ENCODE assay signal across 8 cellular contexts in the genomic region with DNA sequence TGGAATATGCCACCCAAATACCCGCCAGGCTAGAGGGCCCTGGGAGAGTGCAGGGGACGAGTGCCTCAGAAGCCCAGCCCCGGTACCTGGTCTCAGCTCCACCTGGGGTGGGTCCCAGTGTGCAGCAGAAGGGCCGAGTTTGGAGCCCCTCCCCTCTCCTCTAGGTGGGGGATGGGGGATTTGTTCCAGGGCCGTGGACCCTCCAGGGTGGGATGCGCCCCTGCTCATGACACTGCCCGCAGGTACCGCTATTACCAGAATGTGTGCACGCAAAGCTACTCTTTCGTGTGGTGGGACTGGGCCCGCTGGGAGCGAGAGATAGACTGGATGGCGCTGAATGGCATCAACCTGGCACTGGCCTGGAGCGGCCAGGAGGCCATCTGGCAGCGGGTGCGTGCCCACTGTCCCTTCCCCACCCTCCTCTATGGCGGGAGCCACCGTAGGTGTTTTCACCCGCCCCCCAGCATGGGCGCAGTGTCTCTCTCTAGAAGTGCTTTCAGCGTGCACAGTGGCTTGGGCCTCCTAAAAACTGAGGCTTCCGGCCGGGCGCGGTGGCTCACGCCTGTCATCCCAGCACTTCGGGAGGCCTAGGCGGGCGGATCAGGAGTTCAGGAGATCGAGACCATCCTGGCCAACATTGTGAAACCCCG. TPM values are rescaled to one million over a fixed set of nuclear protein-coding genes. Genes with fewer than 3 reads are reported as not detected.
DNase-seq lines count a peak whose midpoint lies in the region; ATAC-seq and TF ChIP-seq lines count a peak whose summit lies in the region.

No MANE protein-coding gene starts in this region.

- H3K27me3 Mint-ChIP-seq in activated B cell treated with CpG ODN at 0.5 μM for 24 hours, result no peaks in the 10 kb centered on the region

- H3K4me1 ChIP-seq in cardiac muscle cell (ENCODE audit: low read depth) (peaks cover 2% of the 10 kb centered on the region), sigmoid colon (peaks cover 0 to 25% (median 19%) of the 10 kb centered on the region in 4 donors)

- DNase-seq in activated B cell treated with CpG ODN at 0.5 μM for 24 hours, result no peak
- DNase-seq in cardiac muscle cell (ENCODE audit: low read depth in 1 of 2, low spot score in 1 of 2), result no peak
- no peak for DNase-seq in sigmoid colon
- no peak for DNase-seq in KBM-7
- DNase-seq in superior temporal gyrus (ENCODE audit: extremely low spot score), result no peak
- DNase-seq in NCI-H82 (lab: John Stamatoyannopoulos, UW), result no peak

- in situ Hi-C loops in KBM-7 (cut with MboI; ENCODE audit: low pct_unique_long_range_greater_than_20kb, low sequenced_read_pairs), result no loop called here

- no peaks in the 10 kb centered on the region for H3K9me3 Mint-ChIP-seq in activated B cell treated with CpG ODN at 0.5 μM for 24 hours

- peaks cover 25% of the 10 kb centered on the region for H3K4me1 Mint-ChIP-seq in activated B cell treated with CpG ODN at 0.5 μM for 24 hours

- intact Hi-C loops in activated B cell treated with CpG ODN at 0.5 μM for 24 hours (cut with micrococcal nuclease) (no loop called here), sigmoid colon (cut with DNase I) (no loop called here)

- TF ChIP-seq POLR2A in sigmoid colon (IDR thresholded peaks at IDR 0.05), result no peak

- H3K9me3 ChIP-seq in cardiac muscle cell (ENCODE audit: low read depth) (no peaks in the 10 kb centered on the region), sigmoid colon (no peaks in the 10 kb centered on the region)

- no peak for TF ChIP-seq EP300 in sigmoid colon (IDR thresholded peaks at IDR 0.05)

- H3K4me3 ChIP-seq in GM12875 (ENCODE audit: low read depth, low read length) (peak overlapping the region; percentile 52), cardiac muscle cell (peak overlapping the region; percentile 41), sigmoid colon (peak overlapping the region; percentile 43 to 76 (median 60))

- no peak overlapping the region for H3K27ac ChIP-seq in cardiac muscle cell
- H3K27ac ChIP-seq in sigmoid colon, result peak overlapping the region; percentile 90 to 96 (median 94)

- no peak for TF ChIP-seq CTCF in GM12875 (IDR thresholded peaks at IDR 0.05; ENCODE audit: borderline replicate concordance, insufficient read depth, low read depth, low read length)
- no peak for TF ChIP-seq CTCF in activated B cell treated with CpG ODN at 0.5 μM for 24 hours (IDR thresholded peaks at IDR 0.05)
- no peak for TF ChIP-seq CTCF in cardiac muscle cell (IDR thresholded peaks at IDR 0.05; ENCODE audit: low read depth, low read length)
- no peak for TF ChIP-seq CTCF in sigmoid colon (IDR thresholded peaks at IDR 0.05)

- 85 to 88% methylated on average over 30 to 31 of the region's 31 CpGs for WGBS in sigmoid colon, 2 donors

- H3K36me3 ChIP-seq in cardiac muscle cell (no peaks in the 10 kb centered on the region), sigmoid colon (peaks cover 0 to 41% (median 15%) of the 10 kb centered on the region in 4 donors)

- CTCF ChIA-PET in activated B cell treated with CpG ODN at 0.5 μM for 24 hours (lab: Charles Lee), result interaction anchor here (0.9 to 2.1 kb wide), 3 partner anchors 10 to 41 kb away, joined by 4 to 8 read pairs (median 5); partner anchors contain the start of gene PSMC3IP

- H3K27ac Mint-ChIP-seq in activated B cell treated with CpG ODN at 0.5 μM for 24 hours, result peak overlapping the region; percentile 72

- peak overlapping the region; percentile 89 for H3K4me3 Mint-ChIP-seq in activated B cell treated with CpG ODN at 0.5 μM for 24 hours

- H3K36me3 Mint-ChIP-seq in activated B cell treated with CpG ODN at 0.5 μM for 24 hours (ENCODE audit: low read depth), result peaks cover 21% of the 10 kb centered on the region

- H3K27me3 ChIP-seq in cardiac muscle cell (no peaks in the 10 kb centered on the region), sigmoid colon (no peaks in the 10 kb centered on the region)

- POLR2A ChIA-PET in activated B cell treated with CpG ODN at 0.5 μM for 24 hours (lab: Charles Lee), result interaction anchor here (0.7 to 4.0 kb wide), 6 partner anchors 11 to 148 kb away, joined by 4 to 26 read pairs (median 14); partner anchors contain the start of genes MLX and STAT3

- ATAC-seq in activated B cell treated with CpG ODN at 0.5 μM for 24 hours (ENCODE audit: low read depth), result no peak
- ATAC-seq in GM19395 (IDR thresholded peaks at IDR 0.05; ENCODE audit: unreplicated experiment), result no peak

RNA-seq across cellular contexts. Expression of gene NAGLU, which starts 1.2 kb away (rescaled TPM):
- total RNA-seq in activated B cell treated with CpG ODN at 0.5 μM for 24 hours (27.8 and 33.9 TPM in 2 replicates), cardiac muscle cell (49.0 and 56.9 TPM in 2 replicates), sigmoid colon (10 to 100 TPM; 35.2 to 52.6 (median 45.0) TPM)
- polyA plus RNA-seq in cardiac muscle cell (37.1 and 56.9 TPM in 2 replicates), sigmoid colon (10 to 100 TPM in 2 of 3 donors, 1 to 10 TPM in 1; 9.7 to 33.2 (median 12.6) TPM)

RNA-seq across cellular contexts. Expression of gene HSD17B1, which starts 15.4 kb away (rescaled TPM):
- total RNA-seq in activated B cell treated with CpG ODN at 0.5 μM for 24 hours, result 0.86 and 1.2 TPM in 2 replicates
- total RNA-seq in cardiac muscle cell, result 4.3 and 6.0 TPM in 2 replicates
- polyA plus RNA-seq in cardiac muscle cell, result 2.8 and 3.0 TPM in 2 replicates
- 1 to 10 TPM in 2 of 4 donors, under 1 TPM in 2; 0.16 to 5.3 (median 0.86) TPM for total RNA-seq in sigmoid colon
- 1 to 10 TPM; 1.2 to 1.7 (median 1.4) TPM for polyA plus RNA-seq in sigmoid colon

RNA-seq across cellular contexts. Expression of gene COASY, which starts 24.7 kb away (rescaled TPM):
- total RNA-seq in activated B cell treated with CpG ODN at 0.5 μM for 24 hours (82.4 and 94.9 TPM in 2 replicates), cardiac muscle cell (32.5 and 43.5 TPM in 2 replicates), sigmoid colon (10 to 100 TPM; 14.3 to 17.5 (median 16.3) TPM)
- polyA plus RNA-seq in cardiac muscle cell (74.7 and 97.4 TPM in 2 replicates), sigmoid colon (10 to 100 TPM; 48.0 to 98.9 (median 80.7) TPM)

RNA-seq across cellular contexts. Expression of gene MLX, which starts 29.6 kb away (rescaled TPM):
- total RNA-seq in activated B cell treated with CpG ODN at 0.5 μM for 24 hours, result 53.4 and 59.7 TPM in 2 replicates
- total RNA-seq in cardiac muscle cell, result 22.4 and 28.1 TPM in 2 replicates
- 37.1 and 47.3 TPM in 2 replicates for polyA plus RNA-seq in cardiac muscle cell
- 10 to 100 TPM; 24.7 to 50.5 (median 30.8) TPM for total RNA-seq in sigmoid colon
- polyA plus RNA-seq in sigmoid colon, result 100 to 1,000 TPM in 1 of 3 donors, 10 to 100 TPM in 2; 77.1 to 129 (median 97.9) TPM

RNA-seq across cellular contexts. Expression of gene PSMC3IP, which starts 40.2 kb away (rescaled TPM):
- 9.0 and 10.8 TPM in 2 replicates for total RNA-seq in activated B cell treated with CpG ODN at 0.5 μM for 24 hours
- total RNA-seq in cardiac muscle cell, result 6.2 and 6.6 TPM in 2 replicates
- polyA plus RNA-seq in cardiac muscle cell, result 9.1 and 14.0 TPM in 2 replicates
- total RNA-seq in sigmoid colon, result 10 to 100 TPM in 1 of 4 donors, 1 to 10 TPM in 3; 4.6 to 10.3 (median 5.7) TPM
- 1 to 10 TPM; 2.3 to 5.8 (median 2.4) TPM for polyA plus RNA-seq in sigmoid colon
